In genomic region chr17:75773121-75773807, GRCh38 we compare ENCODE assay signal across 14 cellular contexts. TPM values are rescaled to one million over a fixed set of nuclear protein-coding genes. Genes with fewer than 3 reads are reported as not detected.
DNase-seq lines count a peak whose midpoint lies in the region; ATAC-seq and TF ChIP-seq lines count a peak whose summit lies in the region.
"Had no signal": no experiment of that assay in that cellular context is flagged by ENCODE, and none has a peak within 500 bp of the region (broad histone marks: within the 10 kb centered on the region; RNA-seq: fewer than 3 reads in every experiment).

No MANE protein-coding gene starts in this region.

- H3K4me1 Mint-ChIP-seq in osteocyte (ENCODE audit: unreplicated experiment), result peaks cover 29% of the 10 kb centered on the region

- in situ Hi-C loops in G401 (cut with HindIII; ENCODE audit: low sequenced_read_pairs), result no loop called here

- H3K9me3 ChIP-seq in iPS-15b (ENCODE audit: control insufficient read depth, insufficient read depth, low read length) (no peaks in the 10 kb centered on the region), BE2C (no peaks in the 10 kb centered on the region)

- H3K4me3 Mint-ChIP-seq in osteocyte (ENCODE audit: unreplicated experiment), result no peak overlapping the region
- H3K4me3 Mint-ChIP-seq: dendritic cell treated with granulocyte-macrophage colony-stimulating factor and Interleukin-4, amounts not matched to agents 40 ng/mL and 50 ng/mL, for 4 days had no signal

- H3K4me3 ChIP-seq in iPS-15b (ENCODE audit: low read depth, low read length) (no peak overlapping the region), BE2C (ENCODE audit: low read depth, low read length) (no peak overlapping the region)

- H3K27ac Mint-ChIP-seq in osteocyte (ENCODE audit: unreplicated experiment), result no peak overlapping the region
- H3K27ac Mint-ChIP-seq: dendritic cell treated with granulocyte-macrophage colony-stimulating factor and Interleukin-4, amounts not matched to agents 40 ng/mL and 50 ng/mL, for 4 days had no signal

- DNase-seq in G401 (ENCODE audit: low spot score) (peak; percentile 35), SHP77 (lab: John Stamatoyannopoulos, UW) (peak; percentile 33 to 58), retina (peak; percentile 46), BE2C (no peak), A172 (ENCODE audit: low spot score) (no peak), osteocyte (ENCODE audit: extremely low spot score, unreplicated experiment) (no peak)
- DNase-seq: GDM1; Kasumi-1; NCI-H2029; stimulated activated CD4-positive, alpha-beta T cell treated with anti-CD3 and anti-CD28 coated beads, Interleukin-2, amount 100 ng/mL, for 48 hours had no signal

- H3K36me3 ChIP-seq in iPS-15b (ENCODE audit: control insufficient read depth, insufficient read depth, low read length), result peaks cover 10% of the 10 kb centered on the region
- H3K36me3 ChIP-seq in BE2C, result peaks cover 38% of the 10 kb centered on the region

- H3K27me3 ChIP-seq in iPS-15b (ENCODE audit: control insufficient read depth, insufficient read depth, low read length) (no peaks in the 10 kb centered on the region), BE2C (no peaks in the 10 kb centered on the region)

- H3K9me3 Mint-ChIP-seq in osteocyte (ENCODE audit: unreplicated experiment), result no peaks in the 10 kb centered on the region
- H3K9me3 Mint-ChIP-seq: dendritic cell treated with granulocyte-macrophage colony-stimulating factor and Interleukin-4, amounts not matched to agents 40 ng/mL and 50 ng/mL, for 4 days had no signal

- peaks cover 22% of the 10 kb centered on the region for H3K36me3 Mint-ChIP-seq in osteocyte (ENCODE audit: unreplicated experiment)

- H3K27me3 Mint-ChIP-seq in osteocyte (ENCODE audit: unreplicated experiment), result no peaks in the 10 kb centered on the region
- H3K27me3 Mint-ChIP-seq: dendritic cell treated with granulocyte-macrophage colony-stimulating factor and Interleukin-4, amounts not matched to agents 40 ng/mL and 50 ng/mL, for 4 days; progenitor cell of endocrine pancreas had no signal

- TF ChIP-seq CTCF in BE2C (IDR thresholded peaks at IDR 0.05; ENCODE audit: low read depth, low read length), result no peak
- no peak for TF ChIP-seq CTCF in osteocyte (IDR thresholded peaks at IDR 0.05)

- H3K4me1 ChIP-seq in iPS-15b (ENCODE audit: control insufficient read depth, insufficient read depth, low read length) (peaks cover 7% of the 10 kb centered on the region), BE2C (peaks cover 13% of the 10 kb centered on the region)

- H3K9ac ChIP-seq in iPS-15b (ENCODE audit: low read depth, low read length), result peak overlapping the region; percentile 37

- no peak for ATAC-seq in HG03045 (IDR thresholded peaks at IDR 0.05; ENCODE audit: unreplicated experiment)

RNA-seq across cellular contexts. Expression of gene GALK1, which starts 8.3 kb away (rescaled TPM):
- total RNA-seq in G401 (2014; rRNA removed; shearing (Covaris generic)), result 68.3 and 87.8 TPM in 2 replicates
- 20.7 TPM for polyA plus RNA-seq in BE2C (2012; ENCODE audit: insufficient read depth, insufficient read length, low read depth)
- total RNA-seq in A172 (2014; rRNA removed; shearing (Covaris generic)), result 72.7 and 87.5 TPM in 2 replicates
- 30.3 and 31.2 TPM in 2 replicates for total RNA-seq in osteocyte

RNA-seq across cellular contexts. Expression of gene UNK, which starts 11.3 kb away (rescaled TPM):
- total RNA-seq in G401 (2014; rRNA removed; shearing (Covaris generic)), result 19.1 and 19.6 TPM in 2 replicates
- polyA plus RNA-seq in BE2C (2012; ENCODE audit: insufficient read depth, insufficient read length, low read depth), result 27.3 TPM
- total RNA-seq in A172 (2014; rRNA removed; shearing (Covaris generic)), result 52.7 and 64.4 TPM in 2 replicates
- 35.1 and 38.2 TPM in 2 replicates for total RNA-seq in osteocyte

RNA-seq across cellular contexts. Expression of gene ITGB4, which starts 52.0 kb away (rescaled TPM):
- total RNA-seq in G401 (2014; rRNA removed; shearing (Covaris generic)), result 0.06 TPM in 1 of 2 replicates, not detected in the other
- 2.8 TPM for polyA plus RNA-seq in BE2C (2012; ENCODE audit: insufficient read depth, insufficient read length, low read depth)
- total RNA-seq in A172 (2014; rRNA removed; shearing (Covaris generic)), result 15.0 and 15.2 TPM in 2 replicates
- total RNA-seq in osteocyte, result 460 and 524 TPM in 2 replicates

Comparison
In these comparisons a context has a peak if more than half of its experiments do, and no peak if none do; other contexts are left out.
1. DNase-seq: peak in G401 (single experiment), SHP77 (2 of 2) and retina (single experiment); none in BE2C (single experiment), A172 (single experiment) and osteocyte (single experiment).
2. RNA of gene ITGB4, which starts 52.0 kb away (total RNA-seq): 460 to 524 TPM in osteocyte; 15.0 to 15.2 TPM in A172 and 0.06 TPM in G401; every median in the first group is over 10 times any median in the second.